22 cellular contexts compared by ENCODE assay signal in the genomic region with DNA sequence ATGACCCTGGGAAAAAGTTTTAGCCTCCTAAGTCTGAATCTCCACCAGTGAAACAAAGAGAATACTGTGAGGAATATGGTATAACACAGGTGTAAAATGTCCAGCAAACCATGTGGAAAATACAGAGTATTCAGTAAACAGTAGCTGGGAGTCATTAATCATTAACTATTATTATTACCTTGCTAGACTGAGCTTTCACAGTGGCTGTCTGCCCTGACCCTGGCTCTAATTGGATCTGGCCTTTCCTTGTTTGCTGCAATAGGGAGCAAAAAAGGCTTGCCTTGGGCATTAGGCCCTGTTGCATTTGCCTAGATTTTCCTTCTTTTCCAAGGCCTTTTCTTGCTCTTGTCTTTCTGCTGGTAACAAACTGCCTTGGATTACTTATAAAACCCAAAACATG.
"Had no signal": no experiment of that assay in that cellular context is flagged by ENCODE, and none has a peak within 500 bp of the region (broad histone marks: within the 10 kb centered on the region; RNA-seq: fewer than 3 reads in every experiment).

No MANE protein-coding gene starts in this region.

- H3K9me3 ChIP-seq: gastrocnemius medialis, ovary, prostate gland, spleen, testis, transverse colon had no signal

- H3K4me1 Mint-ChIP-seq: activated B cell treated with CpG ODN at 0.5 μM for 24 hours; activated CD4-positive, alpha-beta T cell treated with anti-CD3 and anti-CD28 coated beads for 36 hours; central memory CD8-positive, alpha-beta T cell; mesothelial cell of epicardium; naive B cell had no signal

- DNase-seq: activated B cell treated with CpG ODN at 0.5 μM for 24 hours; activated CD4-positive, alpha-beta T cell treated with anti-CD3 and anti-CD28 coated beads for 36 hours; activated naive CD4-positive, alpha-beta T cell; activated T-cell treated with anti-CD3 and anti-CD28 coated beads for 4 hours; activated T-cell treated with anti-CD3 and anti-CD28 coated beads, Interleukin-2, amount 50 U/mL, for 72 hours; dermis blood vessel endothelial cell; effector CD4-positive, alpha-beta T cell; gastrocnemius medialis; glutamatergic neuron; left ventricle myocardium superior; mammary epithelial cell; naive B cell; ovary; spleen; stimulated activated naive CD4-positive, alpha-beta T cell treated with Interleukin-2 at 50 U/mL for 16 hours; T-helper 2 cell; testis; transverse colon had no signal

- H3K27me3 Mint-ChIP-seq: central memory CD8-positive, alpha-beta T cell had no signal

- H3K27ac Mint-ChIP-seq: activated B cell treated with CpG ODN at 0.5 μM for 24 hours; activated CD4-positive, alpha-beta T cell treated with anti-CD3 and anti-CD28 coated beads for 36 hours; activated naive CD4-positive, alpha-beta T cell treated with anti-CD3 and anti-CD28 coated beads, Interleukin-2, amount 50 U/mL, for 72 hours; activated T-cell treated with anti-CD3 and anti-CD28 coated beads, Interleukin-2, amount 50 U/mL, for 72 hours; mesothelial cell of epicardium; naive B cell had no signal

- H3K4me3 Mint-ChIP-seq: activated B cell treated with CpG ODN at 0.5 μM for 24 hours; activated CD4-positive, alpha-beta T cell treated with anti-CD3 and anti-CD28 coated beads for 36 hours; activated T-cell treated with anti-CD3 and anti-CD28 coated beads, Interleukin-2, amount 50 U/mL, for 72 hours; central memory CD8-positive, alpha-beta T cell; mesothelial cell of epicardium; naive B cell had no signal

- ATAC-seq: activated CD4-positive, alpha-beta T cell treated with anti-CD3 and anti-CD28 coated beads for 36 hours; activated naive CD4-positive, alpha-beta T cell treated with anti-CD3 and anti-CD28 coated beads, Interleukin-2, amount 50 U/mL, for 72 hours; activated T-cell treated with anti-CD3 and anti-CD28 coated beads, Interleukin-2, amount 50 U/mL, for 72 hours; gastrocnemius medialis; left ventricle myocardium superior had no signal

- H3K36me3 ChIP-seq: gastrocnemius medialis, ovary, prostate gland, spleen, transverse colon had no signal

- H3K4me3 ChIP-seq: gastrocnemius medialis, ovary, prostate gland, spleen, testis, transverse colon had no signal

- H3K27ac ChIP-seq: gastrocnemius medialis, ovary, prostate gland, spleen, testis, transverse colon had no signal

- H3K27me3 ChIP-seq: gastrocnemius medialis, ovary, spleen, testis, transverse colon had no signal

- H3K4me1 ChIP-seq: gastrocnemius medialis, prostate gland, spleen, testis, transverse colon had no signal

- H3K36me3 Mint-ChIP-seq: mesothelial cell of epicardium, naive B cell had no signal

- H3K9me3 Mint-ChIP-seq: activated B cell treated with CpG ODN at 0.5 μM for 24 hours had no signal
